ENCODE assay signal across 28 cellular contexts in the genomic region with DNA sequence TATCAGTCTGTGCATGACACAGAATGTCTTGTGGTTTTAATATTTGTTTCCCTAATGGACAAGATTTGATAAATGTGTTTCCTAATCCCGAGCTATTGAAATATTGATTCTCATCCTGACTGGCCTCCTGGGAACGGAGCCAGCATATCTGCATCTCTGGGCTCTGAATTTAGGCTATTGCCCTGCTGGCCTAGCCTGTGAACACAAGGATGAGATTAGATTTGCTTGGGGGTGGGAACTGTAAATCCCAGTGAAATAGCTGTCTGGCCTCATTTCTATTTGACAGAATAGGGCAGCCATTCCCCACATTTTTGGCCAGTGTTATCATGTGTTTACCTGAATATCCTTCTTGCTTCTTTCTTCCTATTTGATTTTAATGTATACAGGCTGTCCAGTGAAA.
A peak's percentile ranks its signal among the peaks of the same experiment; 100 is the strongest.
DNase-seq lines count a peak whose midpoint lies in the region; ATAC-seq and TF ChIP-seq lines count a peak whose summit lies in the region.
"Had no signal": no experiment of that assay in that cellular context is flagged by ENCODE, and none has a peak within 500 bp of the region (broad histone marks: within the 10 kb centered on the region; RNA-seq: fewer than 3 reads in every experiment).

No MANE protein-coding gene starts in this region.

- H3K4me2 ChIP-seq in osteoblast (ENCODE audit: insufficient read depth, low read length): no peak overlapping the region

- H3K27ac ChIP-seq in HEK293 (ENCODE audit: extremely low read depth, low read depth, low read length) (no peak overlapping the region), osteoblast (ENCODE audit: low read depth, low read length) (no peak overlapping the region)
- H3K27ac ChIP-seq: pancreas, Peyer's patch, SJCRH30, spleen, upper lobe of right lung had no signal

- no peaks in the 10 kb centered on the region for H4K20me1 ChIP-seq in osteoblast (ENCODE audit: insufficient read depth, low read length)

- DNase-seq in adipocyte (ENCODE audit: low read depth) (peak; percentile 26), fibroblast of the aortic adventitia (ENCODE audit: low read depth) (peak; percentile 35), osteoblast (ENCODE audit: insufficient read length, low spot score, missing footprints) (peak; percentile 22), SHP77 (lab: John Stamatoyannopoulos, UW) (no peak), dermis blood vessel endothelial cell (no peak), NCI-H2081 (lab: John Stamatoyannopoulos, UW) (no peak)
- DNase-seq: activated CD4-positive, CD25-positive, alpha-beta regulatory T cell; activated CD8-positive, alpha-beta memory T cell treated with anti-CD3 and anti-CD28 coated beads, Interleukin-2, amount 10 ng/mL, durations not matched to agents 7 days and 5 days; activated T-cell treated with anti-CD3 and anti-CD28 coated beads, Interleukin-2, amount 50 U/mL, for 48 hours; amniotic stem cell; C1 segment of cervical spinal cord; caudate nucleus; COR-L47; GDM1; HCEC 1CT; left ventricle myocardium superior; NCI-H1694; NCI-H2171; NCI-H524 treated with DMSO at 0.1 percent for 48 hours; nephron progenitor cell; Peyer's patch; SJCRH30; spleen; T-helper 1 cell; upper lobe of right lung had no signal

- H3K79me2 ChIP-seq in osteoblast (ENCODE audit: insufficient read depth, low read length): no peaks in the 10 kb centered on the region

- H3K27me3 ChIP-seq in adipocyte (replicated peaks; ENCODE audit: control insufficient read depth, insufficient read depth, low read length) (no peaks in the 10 kb centered on the region), osteoblast (ENCODE audit: insufficient read depth, low read length) (no peaks in the 10 kb centered on the region)
- H3K27me3 ChIP-seq: pancreas, Peyer's patch, SJCRH30, spleen, upper lobe of right lung had no signal

- H3K9ac ChIP-seq in adipocyte (ENCODE audit: low read length): no peak overlapping the region

- no peak overlapping the region for H3K4me3 ChIP-seq in HEK293 (ENCODE audit: low read depth, low read length)
- no peak overlapping the region for H3K4me3 ChIP-seq in adipocyte (ENCODE audit: low read length)
- H3K4me3 ChIP-seq in fibroblast of the aortic adventitia (ENCODE audit: low read depth, low read length): no peak overlapping the region
- H3K4me3 ChIP-seq in osteoblast (ENCODE audit: insufficient read depth, low read length): no peak overlapping the region
- H3K4me3 ChIP-seq: pancreas, Peyer's patch, SJCRH30, spleen, upper lobe of right lung had no signal

- POLR2A ChIA-PET in HEK293 (lab: Yijun Ruan, JAX): interaction anchor here (1.2 kb wide), 1 partner anchor 194 kb away, joined by 9 read pairs; no protein-coding TSS in a partner anchor

- TF ChIP-seq CTCF in HEK293 (tag by site-specific recombination; IDR thresholded peaks at IDR 0.05): no peak
- no peak for TF ChIP-seq CTCF in fibroblast of the aortic adventitia (IDR thresholded peaks at IDR 0.05; ENCODE audit: insufficient read depth, low read length)
- TF ChIP-seq CTCF in osteoblast (IDR thresholded peaks at IDR 0.05; ENCODE audit: extremely low read depth, low read depth, low read length): no peak

- H3K4me1 ChIP-seq in HEK293 (ENCODE audit: control insufficient read depth, insufficient read depth, low read length) (no peaks in the 10 kb centered on the region), adipocyte (ENCODE audit: control insufficient read depth, insufficient read depth, low read length) (peaks cover 9% of the 10 kb centered on the region), osteoblast (ENCODE audit: insufficient read depth, low read length) (peaks cover 10% of the 10 kb centered on the region)
- H3K4me1 ChIP-seq: Peyer's patch, SJCRH30, spleen, upper lobe of right lung had no signal

- CTCF ChIA-PET in HEK293 (lab: Yijun Ruan, JAX): interaction anchor here (0.7 kb wide), 1 partner anchor 221 kb away, joined by 5 read pairs; no protein-coding TSS in a partner anchor

- H3K36me3 ChIP-seq in HEK293 (ENCODE audit: control insufficient read depth in 2 of 2, insufficient read depth in 1 of 2, low read length in 2 of 2) (no peaks in the 10 kb centered on the region), adipocyte (ENCODE audit: control insufficient read depth, insufficient read depth, low read length, severe bottlenecking) (no peaks in the 10 kb centered on the region), osteoblast (ENCODE audit: insufficient read depth, low read length) (no peaks in the 10 kb centered on the region)
- H3K36me3 ChIP-seq: pancreas, Peyer's patch, SJCRH30, spleen, upper lobe of right lung had no signal

- H3K9me3 ChIP-seq in HEK293 (ENCODE audit: control insufficient read depth, insufficient read depth, low read depth, low read length) (no peaks in the 10 kb centered on the region), adipocyte (ENCODE audit: control insufficient read depth, low read length) (no peaks in the 10 kb centered on the region), osteoblast (ENCODE audit: low read depth, low read length) (no peaks in the 10 kb centered on the region)
- H3K9me3 ChIP-seq: pancreas, Peyer's patch, SJCRH30, spleen, upper lobe of right lung had no signal

- no peak for ATAC-seq in GM21576 (IDR thresholded peaks at IDR 0.05; ENCODE audit: unreplicated experiment)
- ATAC-seq: activated CD8-positive, alpha-beta memory T cell treated with anti-CD3 and anti-CD28 coated beads, Interleukin-2, amount 10 ng/mL, durations not matched to agents 7 days and 5 days; left ventricle myocardium superior; upper lobe of right lung had no signal

- H2AFZ ChIP-seq in osteoblast (ENCODE audit: low read length): no peak overlapping the region

TF ChIP-seq in HEK293, 187 proteins besides CTCF, POLR2A, EP300 and RAD21:
- TF ChIP-seq GLI2 (tag by site-specific recombination; IDR thresholded peaks at IDR 0.05; ENCODE audit: borderline replicate concordance, low read depth) (no peak), ZNF654 (tag by site-specific recombination; IDR thresholded peaks at IDR 0.05; ENCODE audit: low read depth) (no peak), ZNF544 (tag by site-specific recombination; IDR thresholded peaks at IDR 0.05) (no peak), SALL2 (tag by site-specific recombination; IDR thresholded peaks at IDR 0.05; ENCODE audit: borderline replicate concordance) (no peak), ZBTB17 (tag by site-specific recombination; IDR thresholded peaks at IDR 0.05) (peak; percentile 50; the same call in 1 of the 2 replicates)

Comparison
In these comparisons a context has a peak if more than half of its experiments do, and no peak if none do; other contexts are left out.
1. DNase-seq: peak in adipocyte (single experiment), fibroblast of the aortic adventitia (single experiment) and osteoblast (single experiment); none in SHP77 (0 of 2), dermis blood vessel endothelial cell (single experiment) and NCI-H2081 (0 of 2).